Comparison of ENCODE assay signal across 9 cellular contexts in the genomic region with DNA sequence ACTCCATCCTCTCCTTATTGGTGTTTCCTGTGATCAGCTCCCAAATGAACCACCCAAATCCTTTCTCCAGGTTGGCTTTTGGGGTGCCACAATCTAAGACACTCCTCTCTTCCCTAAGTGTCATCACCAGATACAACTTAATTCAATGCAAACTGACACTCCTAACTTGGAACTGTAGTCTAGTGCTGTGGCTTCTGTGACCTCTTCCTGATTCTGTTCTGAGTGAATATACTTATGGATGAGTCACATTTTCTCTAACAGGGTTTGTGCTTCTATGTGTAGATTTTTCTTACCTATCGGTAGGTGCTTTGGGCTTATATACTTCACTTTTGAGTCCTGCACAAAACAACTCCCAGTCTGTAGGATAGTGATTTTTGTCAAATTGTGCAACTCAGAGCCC.
"Had no signal": no experiment of that assay in that cellular context is flagged by ENCODE, and none has a peak within 500 bp of the region (broad histone marks: within the 10 kb centered on the region; RNA-seq: fewer than 3 reads in every experiment).

No MANE protein-coding gene starts in this region.

- H3K9me3 ChIP-seq: HAP-1 had no signal

- H3K9ac ChIP-seq: GM23248 had no signal

- H2AFZ ChIP-seq: GM23248 had no signal

- H3K36me3 ChIP-seq: HAP-1 had no signal

- H3K27ac Mint-ChIP-seq: HFFc6, IgD-negative memory B cell had no signal

- H3K27ac ChIP-seq: GM23248, HL-60 had no signal

- DNase-seq: GM23248, GOT3, H7, HFFc6 had no signal

- H3K4me3 ChIP-seq: GM23248, HAP-1 had no signal

- H3K4me1 ChIP-seq: HAP-1 had no signal

- ATAC-seq: HCT116, HepG2 had no signal

- H3K4me3 Mint-ChIP-seq: HFFc6, IgD-negative memory B cell had no signal

- FAIRE-seq: HepG2 had no signal
